In genomic region chr12:46674126-46674525, GRCh38 we compare ENCODE assay signal across 28 cellular contexts.
DNase-seq lines count a peak whose midpoint lies in the region; ATAC-seq, FAIRE-seq and TF ChIP-seq lines count a peak whose summit lies in the region.
"Had no signal": no experiment of that assay in that cellular context is flagged by ENCODE, and none has a peak within 500 bp of the region (broad histone marks: within the 10 kb centered on the region; RNA-seq: fewer than 3 reads in every experiment).

No MANE protein-coding gene starts in this region.

- no peaks in the 10 kb centered on the region for H3K27me3 ChIP-seq in GM23248 (replicated peaks; ENCODE audit: insufficient read depth)
- H3K27me3 ChIP-seq in PC-9 (ENCODE audit: insufficient read depth, low read depth) = no peaks in the 10 kb centered on the region
- H3K27me3 ChIP-seq in H1 (replicated peaks in 1 of 4; ENCODE audit: control insufficient read depth in 3 of 4, extremely low read depth in 1 of 4, insufficient read depth in 3 of 4, low read length in 3 of 4) = no peaks in the 10 kb centered on the region
- no peaks in the 10 kb centered on the region for H3K27me3 ChIP-seq in osteoblast (ENCODE audit: insufficient read depth, low read length)
- H3K27me3 ChIP-seq: MG63 had no signal

- no peak overlapping the region for H2BK20ac ChIP-seq in H1 (ENCODE audit: low read length)

- H2BK15ac ChIP-seq in H1 (ENCODE audit: low read length) = no peak overlapping the region

- H4K5ac ChIP-seq in H1 (ENCODE audit: insufficient read length, low read depth, low read length) = no peak overlapping the region

- H3K23ac ChIP-seq in H1 (ENCODE audit: insufficient read length) = no peak overlapping the region

- H3K56ac ChIP-seq in H1 (replicated peaks; ENCODE audit: insufficient read length, low read depth, low read length) = no peak overlapping the region

- no peak overlapping the region for H3K4ac ChIP-seq in H1 (replicated peaks; ENCODE audit: insufficient read length, low read depth, low read length)

- peaks cover 0 to 24% of the 10 kb centered on the region in 2 donors for H3K27me3 Mint-ChIP-seq in effector memory CD8-positive, alpha-beta T cell

- no peaks in the 10 kb centered on the region for H4K20me1 ChIP-seq in GM23248 (ENCODE audit: insufficient read depth)
- H4K20me1 ChIP-seq in PC-9 (ENCODE audit: insufficient read depth) = no peaks in the 10 kb centered on the region
- H4K20me1 ChIP-seq in H1 (replicated peaks in 1 of 2; ENCODE audit: control insufficient read depth in 1 of 2, insufficient read depth in 2 of 2, low read length in 2 of 2) = no peaks in the 10 kb centered on the region
- H4K20me1 ChIP-seq in osteoblast (ENCODE audit: insufficient read depth, low read length) = no peaks in the 10 kb centered on the region

- H2AK5ac ChIP-seq in H1 (ENCODE audit: low read depth, low read length) = no peak overlapping the region

- no peak overlapping the region for H3K14ac ChIP-seq in H1 (ENCODE audit: insufficient read length)

- H3K9ac ChIP-seq in GM23248 (no peak overlapping the region), H1 (replicated peaks in 1 of 4; ENCODE audit: extremely low read depth in 1 of 4, low read depth in 3 of 4, low read length in 3 of 4) (no peak overlapping the region)

- H2AFZ ChIP-seq in GM23248 (0 out of 2 replicates have a peak overlapping the region, but pooled peaks have one; percentile 9), PC-9 (no peak overlapping the region), H1 (ENCODE audit: low read length) (no peak overlapping the region), osteoblast (ENCODE audit: low read length) (peak overlapping the region; percentile 21)

- H3K9me2 ChIP-seq in GM23248 (ENCODE audit: insufficient read depth) (no peaks in the 10 kb centered on the region), PC-9 (ENCODE audit: insufficient read depth) (no peaks in the 10 kb centered on the region)

- WGBS in GM23248 (ENCODE audit: low coverage in 1 of 2, low lambda C conversion rate in 2 of 2, missing lambda C conversion rate in 2 of 2), 2 experiments = 96 to 100% methylated on average over 1 of the region's 1 CpG
- WGBS in H1 (ENCODE audit: extremely low coverage in 1 of 2, insufficient coverage in 1 of 2, insufficient read length in 1 of 2, insufficient replicate concordance in 2 of 2, low coverage in 1 of 2, low lambda C conversion rate in 2 of 2, missing lambda C conversion rate in 1 of 2), 2 experiments = 79% methylated on average over 1 of the region's 1 CpG; no CpG with 5 or more reads in 1 of the 2 experiments

- no peak overlapping the region for H3K18ac ChIP-seq in H1 (ENCODE audit: extremely low read depth, low read length)

- H2BK12ac ChIP-seq in H1 (ENCODE audit: low read depth, low read length) = no peak overlapping the region

- H3K79me2 ChIP-seq in GM23248 (ENCODE audit: insufficient read depth) = no peaks in the 10 kb centered on the region
- no peaks in the 10 kb centered on the region for H3K79me2 ChIP-seq in PC-9 (ENCODE audit: low read depth)
- H3K79me2 ChIP-seq in H1 (ENCODE audit: control insufficient read depth in 1 of 2, insufficient read depth in 2 of 2, low read length in 2 of 2) = no peaks in the 10 kb centered on the region
- no peaks in the 10 kb centered on the region for H3K79me2 ChIP-seq in osteoblast (ENCODE audit: insufficient read depth, low read length)

- no peak overlapping the region for H4K91ac ChIP-seq in H1 (replicated peaks; ENCODE audit: insufficient read length, low read length)

- no peak for TF ChIP-seq RAD21 in H1 (IDR thresholded peaks at IDR 0.05 in 1 of 2, conservative IDR thresholded peaks at IDR 0.05 in 1 of 2; ENCODE audit: low read depth in 2 of 2, low read length in 2 of 2)

- FAIRE-seq in H1 (lab: Jason Lieb, UNC) = no peak
- FAIRE-seq: GM12878, HTR-8/SVneo had no signal

- DNase-seq in GM23248 (no peak), PC-9 (no peak), H1 (ENCODE audit: low read depth in 1 of 2, low spot score in 2 of 2) (no peak), osteoblast (ENCODE audit: insufficient read length, low spot score, missing footprints) (no peak), NCI-H1092 treated with DMSO at 0.1 percent for 48 hours (lab: John Stamatoyannopoulos, UW) (no peak)
- no peak for DNase-seq in effector memory CD8-positive, alpha-beta T cell
- DNase-seq: C1 segment of cervical spinal cord; Caco-2; CD4-positive, alpha-beta memory T cell; DMS79; EL; GDM1; H7; KBM-7; MG63; NCI-H1694; NCI-H2029 treated with DMSO at 0.1 percent for 48 hours; NCI-H446 treated with DMSO at 0.1 percent for 48 hours; NCI-H526; NCI-H82; NK-92 treated with Interleukin-12 subunit alpha and Interleukin-12 subunit beta, amount 100 ng/mL, for 24 hours; SHP77 treated with DMSO at 0.1 percent for 48 hours; SW 1271 had no signal

- H3K36me3 ChIP-seq in GM23248 (ENCODE audit: low read depth) = no peaks in the 10 kb centered on the region
- no peaks in the 10 kb centered on the region for H3K36me3 ChIP-seq in PC-9 (ENCODE audit: low read depth)
- no peaks in the 10 kb centered on the region for H3K36me3 ChIP-seq in H1 (ENCODE audit: control insufficient read depth in 2 of 4, insufficient read depth in 4 of 4, low read length in 3 of 4)
- H3K36me3 ChIP-seq in osteoblast (ENCODE audit: insufficient read depth, low read length) = no peaks in the 10 kb centered on the region

- intact Hi-C loops in PC-9 (cut with micrococcal nuclease; ENCODE audit: unreplicated experiment) = loop anchor here (2.0 kb wide), 1 partner anchor 347 kb away; no protein-coding TSS in a partner anchor

- TF ChIP-seq POLR2A in H1 (IDR thresholded peaks at IDR 0.05; ENCODE audit: control extremely low read depth in 1 of 2, low read depth in 2 of 2, low read length in 2 of 2) = no peak

- no peak for TF ChIP-seq EP300 in H1 (IDR thresholded peaks at IDR 0.05; ENCODE audit: borderline replicate concordance in 1 of 2, low read depth in 2 of 2, low read length in 2 of 2)

- H2BK120ac ChIP-seq in H1 (replicated peaks; ENCODE audit: low read depth, low read length) = peak overlapping the region; percentile 7

- POLR2A ChIA-PET in PC-9 (lab: Charles Lee; ENCODE audit: unreplicated experiment) (no interaction called here), H1 (lab: Charles Lee; ENCODE audit: partially characterized antibody) (interaction anchor here (0.8 to 2.2 kb wide), 2 partner anchors 302 to 307 kb away, joined by 4 to 6 read pairs; no protein-coding TSS in a partner anchor)

- no peak for TF ChIP-seq CTCF in PC-9 (conservative IDR thresholded peaks at IDR 0.05)
- no peak for TF ChIP-seq CTCF in H1 (IDR thresholded peaks at IDR 0.05; ENCODE audit: control extremely low read depth in 1 of 3, insufficient read depth in 1 of 3, low read depth in 1 of 3, low read length in 3 of 3)
- no peak for TF ChIP-seq CTCF in osteoblast (IDR thresholded peaks at IDR 0.05; ENCODE audit: extremely low read depth, low read depth, low read length)

- H3K4me3 ChIP-seq in GM23248 = no peak overlapping the region
- H3K4me3 ChIP-seq in PC-9 = no peak overlapping the region
- no peak overlapping the region for H3K4me3 ChIP-seq in H1 (ENCODE audit: extremely low read depth in 1 of 4, insufficient read depth in 2 of 4, low read depth in 3 of 4, low read length in 4 of 4)
- H3K4me3 ChIP-seq in osteoblast (ENCODE audit: insufficient read depth, low read length) = no peak overlapping the region
- H3K4me3 ChIP-seq: GM12878, MG63 had no signal

- no peaks in the 10 kb centered on the region for H3K9me3 ChIP-seq in GM23248 (ENCODE audit: low read depth)
- peaks cover 23% of the 10 kb centered on the region; the same call in 1 of the 2 replicates for H3K9me3 ChIP-seq in PC-9 (ENCODE audit: insufficient read depth, low read depth)
- peaks cover 0 to 16% of the 10 kb centered on the region in 2 experiments; a peak in 1 of 4 replicates for H3K9me3 ChIP-seq in H1 (ENCODE audit: insufficient read depth in 2 of 2, low read depth in 1 of 2, low read length in 1 of 2)
- no peaks in the 10 kb centered on the region for H3K9me3 ChIP-seq in osteoblast (ENCODE audit: low read depth, low read length)
- H3K9me3 ChIP-seq: Caco-2 had no signal

- ATAC-seq in HG03432 (IDR thresholded peaks at IDR 0.05; ENCODE audit: unreplicated experiment) (no peak), HG03520 (IDR thresholded peaks at IDR 0.05; ENCODE audit: unreplicated experiment) (no peak)
- no peak for ATAC-seq in effector memory CD8-positive, alpha-beta T cell (replicated peaks)
- ATAC-seq: GM12878 had no signal

- H3K79me1 ChIP-seq in H1 (ENCODE audit: low read depth, low read length) = no peaks in the 10 kb centered on the region

- H3K4me3 Mint-ChIP-seq in effector memory CD8-positive, alpha-beta T cell = no peak overlapping the region
- H3K4me3 Mint-ChIP-seq: CD4-positive, alpha-beta memory T cell had no signal

- H3K9me3 Mint-ChIP-seq in effector memory CD8-positive, alpha-beta T cell = peaks cover 0 to 5% of the 10 kb centered on the region in 2 donors

- BruUV-seq in PC-9 (replicated peaks; lab: Mats Ljungman, UMichigan) = no TSS peak

- H3K27ac ChIP-seq in GM23248 (no peak overlapping the region), PC-9 (peak overlapping the region; percentile 24; the same call in 1 of the 2 replicates), H1 (ENCODE audit: low read depth, low read length) (no peak overlapping the region), osteoblast (ENCODE audit: low read depth, low read length) (no peak overlapping the region)
- H3K27ac ChIP-seq: RWPE1 had no signal

- H3F3A ChIP-seq in GM23248 (ENCODE audit: insufficient read depth) = peaks cover 8% of the 10 kb centered on the region; the same call in 1 of the 2 replicates
- H3F3A ChIP-seq in PC-9 (ENCODE audit: insufficient read depth, low read depth) = 0 out of 2 replicates have a peak, but pooled peaks cover 3% of the 10 kb centered on the region

- H3K4me1 ChIP-seq in GM23248 (ENCODE audit: insufficient read depth) = peaks cover 47% of the 10 kb centered on the region
- H3K4me1 ChIP-seq in PC-9 (replicated peaks; ENCODE audit: insufficient read depth) = peaks cover 26% of the 10 kb centered on the region; the same call in 1 of the 2 replicates
- H3K4me1 ChIP-seq in H1 (replicated peaks in 1 of 4; ENCODE audit: control insufficient read depth in 3 of 4, insufficient read depth in 4 of 4, low read length in 3 of 4) = peaks cover 0 to 12% (median 0%) of the 10 kb centered on the region in 4 experiments; a peak in 5 of 7 replicates
- H3K4me1 ChIP-seq in osteoblast (ENCODE audit: insufficient read depth, low read length) = peaks cover 16% of the 10 kb centered on the region

- H2BK5ac ChIP-seq in H1 (ENCODE audit: low read depth, low read length) = no peak overlapping the region

- in situ Hi-C loops in GM23248 (cut with MboI) = loop anchor here (5.0 to 10.0 kb wide), 2 partner anchors 258 to 341 kb away; no protein-coding TSS in a partner anchor

- H3K4me1 Mint-ChIP-seq in effector memory CD8-positive, alpha-beta T cell (ENCODE audit: low read depth in 2 of 2) = no peaks in the 10 kb centered on the region
- H3K4me1 Mint-ChIP-seq: CD4-positive, alpha-beta memory T cell had no signal

- H3K23me2 ChIP-seq in H1 (ENCODE audit: low read depth, low read length) = no peaks in the 10 kb centered on the region

- H4K8ac ChIP-seq in H1 (ENCODE audit: extremely low read depth, insufficient read depth, low read length) = no peak overlapping the region

- no peaks in the 10 kb centered on the region for H3K36me3 Mint-ChIP-seq in effector memory CD8-positive, alpha-beta T cell (ENCODE audit: insufficient read depth)

- CTCF ChIA-PET in PC-9 (lab: Charles Lee) = interaction anchor here (0.9 kb wide), 1 partner anchor 549 kb away, joined by 6 read pairs; no protein-coding TSS in a partner anchor
- CTCF ChIA-PET in H1 (lab: Charles Lee; ENCODE audit: partially characterized antibody) = interaction anchor here (1.0 to 2.7 kb wide), 8 partner anchors 16 to 602 kb away, joined by 3 to 9 read pairs (median 4); no protein-coding TSS in a partner anchor

- H3K4me2 ChIP-seq in GM23248 (ENCODE audit: unreplicated experiment) = no peak overlapping the region
- H3K4me2 ChIP-seq in PC-9 = no peak overlapping the region
- no peak overlapping the region for H3K4me2 ChIP-seq in H1 (ENCODE audit: insufficient read depth in 1 of 2, low read depth in 2 of 2, low read length in 2 of 2)
- H3K4me2 ChIP-seq in osteoblast (ENCODE audit: insufficient read depth, low read length) = no peak overlapping the region

- no peak overlapping the region for H3K27ac Mint-ChIP-seq in effector memory CD8-positive, alpha-beta T cell
- H3K27ac Mint-ChIP-seq: CD4-positive, alpha-beta memory T cell had no signal

Comparison
In these comparisons a context has a peak if more than half of its experiments do, and no peak if none do; other contexts are left out.
1. H2AFZ ChIP-seq: peak in GM23248 (single experiment) and osteoblast (single experiment); none in PC-9 (single experiment) and H1 (single experiment).